In the genomic region with DNA sequence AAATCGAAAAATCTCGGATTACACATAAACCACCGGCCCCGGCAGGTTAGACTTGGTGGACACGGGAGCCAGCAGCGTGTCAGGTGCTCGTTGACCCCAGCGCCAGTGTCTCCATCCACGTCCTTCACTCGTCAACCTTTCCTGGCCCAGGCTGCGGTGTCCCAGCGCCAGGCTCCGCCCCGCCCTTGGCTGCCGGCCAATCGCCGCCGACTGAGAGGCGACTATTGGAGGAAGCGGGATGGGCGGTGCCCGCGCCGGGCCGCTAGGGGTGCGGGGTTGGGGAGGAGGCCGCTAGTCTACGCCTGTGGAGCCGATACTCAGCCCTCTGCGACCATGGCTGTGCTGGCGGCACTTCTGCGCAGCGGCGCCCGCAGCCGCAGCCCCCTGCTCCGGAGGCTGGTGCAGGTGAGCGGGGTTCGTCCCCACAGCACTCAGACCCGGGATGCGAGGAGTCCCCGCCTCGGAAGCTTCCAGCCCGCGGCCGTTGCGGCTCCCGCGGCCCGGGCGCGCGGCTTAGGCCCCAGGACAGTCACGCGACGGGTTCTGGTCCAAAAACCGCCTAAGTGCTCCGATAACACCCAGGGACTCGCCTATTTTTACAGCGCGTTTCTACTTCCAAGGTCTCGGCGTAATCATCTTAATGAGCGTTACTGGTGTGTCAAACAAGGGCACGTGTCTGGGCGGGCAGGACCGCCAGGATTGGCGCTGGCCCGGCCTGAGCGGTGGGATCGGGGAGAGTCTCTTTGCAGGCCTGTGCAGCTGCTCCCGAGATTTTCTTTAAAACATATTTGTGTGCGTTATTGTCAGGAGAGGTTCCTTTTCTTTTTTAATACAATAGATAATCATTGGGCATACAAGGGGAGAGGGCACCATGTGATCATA, we compare ENCODE assay signal across 8 cellular contexts. TPM values are rescaled to one million over a fixed set of nuclear protein-coding genes. Genes with fewer than 3 reads are reported as not detected.
DNase-seq lines count a peak whose midpoint lies in the region; ATAC-seq and TF ChIP-seq lines count a peak whose summit lies in the region.

A gene (plus strand): TSS at position 294 of the 882 bp plus-strand sequence. CDS start 40 bp downstream, at position 334.

- DNase-seq in ELR (ENCODE audit: low read depth) (peak; percentile 93), H4 (ENCODE audit: low spot score) (peak; percentile 84), LoVo (ENCODE audit: low spot score) (peak; percentile 93), RWPE2 (ENCODE audit: low spot score) (peak; percentile 92), fibroblast of pulmonary artery (ENCODE audit: low read depth) (peak; percentile 88)
- peak; percentile 95 for DNase-seq in activated T-helper 9 cell treated with anti-CD3 and anti-CD28 coated beads, Interleukin-2, amount 50 U/mL, for 16 hours (ENCODE audit: low read depth)
- peak; percentile 97 for DNase-seq in stimulated activated naive CD8-positive, alpha-beta T cell treated with anti-CD3 and anti-CD28 coated beads, Interleukin-15, amount 100 ng/mL, for 72 hours

- ATAC-seq in RWPE2 (ENCODE audit: low read depth), result peak; percentile 95
- ATAC-seq in stimulated activated naive CD8-positive, alpha-beta T cell treated with anti-CD3 and anti-CD28 coated beads, Interleukin-15, amount 100 ng/mL, for 72 hours, result peak; percentile 99

- peaks cover 34% of the 10 kb centered on the region for H3K4me1 Mint-ChIP-seq in nephron
- peaks cover 54% of the 10 kb centered on the region for H3K4me1 Mint-ChIP-seq in stimulated activated naive CD8-positive, alpha-beta T cell treated with anti-CD3 and anti-CD28 coated beads, Interleukin-15, amount 100 ng/mL, for 72 hours

- H3K4me3 ChIP-seq in RWPE2 (ENCODE audit: severe bottlenecking), result peak within 1 kb of the TSS; percentile 53
- peak within 1 kb of the TSS; percentile 76 for H3K4me3 ChIP-seq in fibroblast of pulmonary artery (replicated peaks; ENCODE audit: low read depth, low read length)

- no peaks in the 10 kb centered on the region for H3K36me3 ChIP-seq in RWPE2 (ENCODE audit: low read depth)

- peak within 1 kb of the TSS; percentile 92 to 96 (median 94) for H3K4me3 Mint-ChIP-seq in nephron
- H3K4me3 Mint-ChIP-seq in stimulated activated naive CD8-positive, alpha-beta T cell treated with anti-CD3 and anti-CD28 coated beads, Interleukin-15, amount 100 ng/mL, for 72 hours, result peak within 1 kb of the TSS; percentile 88 to 92

- no peaks in the 10 kb centered on the region for H3K27me3 ChIP-seq in RWPE2 (ENCODE audit: insufficient read depth, poor library complexity, severe bottlenecking)

- no peaks in the 10 kb centered on the region for H3K9me3 Mint-ChIP-seq in nephron
- no peaks in the 10 kb centered on the region for H3K9me3 Mint-ChIP-seq in stimulated activated naive CD8-positive, alpha-beta T cell treated with anti-CD3 and anti-CD28 coated beads, Interleukin-15, amount 100 ng/mL, for 72 hours

- no peak for TF ChIP-seq CTCF in RWPE2 (IDR thresholded peaks at IDR 0.05; ENCODE audit: poor library complexity, severe bottlenecking)
- no peak for TF ChIP-seq CTCF in fibroblast of pulmonary artery (IDR thresholded peaks at IDR 0.05; ENCODE audit: low read length, missing control alignments)
- peak in 2 of 3 experiments; percentile 19 to 39 for TF ChIP-seq CTCF in nephron (IDR thresholded peaks at IDR 0.05; ENCODE audit: unreplicated experiment in 3 of 3)

- no peaks in the 10 kb centered on the region for H3K9me3 ChIP-seq in RWPE2 (ENCODE audit: severe bottlenecking)

- H3K27ac ChIP-seq in RWPE2 (ENCODE audit: poor library complexity, severe bottlenecking), result peak within 1 kb of the TSS; percentile 5

- H3K27ac Mint-ChIP-seq in nephron, result peak within 1 kb of the TSS; percentile 69 to 88 (median 81)
- peak within 1 kb of the TSS; percentile 69 to 77 for H3K27ac Mint-ChIP-seq in stimulated activated naive CD8-positive, alpha-beta T cell treated with anti-CD3 and anti-CD28 coated beads, Interleukin-15, amount 100 ng/mL, for 72 hours

- peaks cover 10% of the 10 kb centered on the region for H3K36me3 Mint-ChIP-seq in nephron (ENCODE audit: low read depth)

- H3K27me3 Mint-ChIP-seq in nephron (ENCODE audit: low read depth), result no peaks in the 10 kb centered on the region
- H3K27me3 Mint-ChIP-seq in stimulated activated naive CD8-positive, alpha-beta T cell treated with anti-CD3 and anti-CD28 coated beads, Interleukin-15, amount 100 ng/mL, for 72 hours, result no peaks in the 10 kb centered on the region

- peaks cover 9% of the 10 kb centered on the region for H3K4me1 ChIP-seq in RWPE2 (ENCODE audit: insufficient read depth, poor library complexity, severe bottlenecking)

RNA-seq across cellular contexts. Expression of the gene that starts here (rescaled TPM):
- 138 and 203 TPM in 2 replicates for total RNA-seq in H4 (2014; rRNA removed; shearing (Covaris generic))

Comparison
In these comparisons a context has a peak if more than half of its experiments do, and no peak if none do; other contexts are left out.
1. Peak in every context shown above with its lines: DNase-seq, ATAC-seq, H3K4me3 ChIP-seq and H3K27ac ChIP-seq.
2. CTCF ChIP-seq: peak in nephron (2 of 3); none in RWPE2 (single experiment) and fibroblast of pulmonary artery (single experiment).